Comparison of ENCODE assay signal across 26 cellular contexts in the genomic region with DNA sequence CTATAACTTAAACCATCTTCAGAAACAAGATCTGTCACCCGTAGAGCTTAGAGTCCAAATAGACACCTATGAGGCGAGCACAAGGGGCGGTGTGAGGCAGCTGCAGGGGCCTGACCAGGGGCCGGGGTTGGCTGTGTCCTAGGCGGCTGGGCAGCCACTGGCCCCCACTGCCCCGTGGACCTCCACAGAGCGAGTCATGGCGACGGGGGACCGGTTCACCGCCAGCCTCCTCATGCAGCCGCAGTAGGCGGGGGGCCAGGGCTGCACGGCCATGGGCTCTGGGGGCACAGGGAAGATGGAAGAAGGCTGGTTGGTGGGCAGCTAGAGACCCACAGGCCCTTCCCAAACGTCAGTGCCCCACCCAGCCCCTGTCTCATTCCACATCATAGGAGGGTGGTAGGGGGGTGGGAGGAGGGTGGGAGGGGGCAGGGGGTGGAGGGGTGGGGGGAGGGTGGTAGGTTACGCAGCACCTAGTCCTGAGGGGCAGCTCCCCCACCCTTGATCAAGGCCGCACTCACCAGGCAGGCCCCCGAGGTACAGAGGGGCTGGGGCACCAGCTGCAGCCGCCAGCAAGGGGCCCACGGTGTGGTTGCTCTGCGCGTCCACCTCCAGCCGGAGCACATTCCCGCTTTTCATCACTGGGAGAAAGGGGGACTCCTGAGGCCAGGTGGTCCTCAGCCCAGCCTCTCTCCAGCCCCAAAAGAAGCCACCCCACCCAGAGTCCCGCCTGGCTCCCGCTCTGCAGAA. TPM values are rescaled to one million over a fixed set of nuclear protein-coding genes. Genes with fewer than 3 reads are reported as not detected.
DNase-seq lines count a peak whose midpoint lies in the region; ATAC-seq, FAIRE-seq and TF ChIP-seq lines count a peak whose summit lies in the region.
"Had no signal": no experiment of that assay in that cellular context is flagged by ENCODE, and none has a peak within 500 bp of the region (broad histone marks: within the 10 kb centered on the region; RNA-seq: fewer than 3 reads in every experiment).

No MANE protein-coding gene starts in this region.

- TF ChIP-seq EP300 in GM12878 (IDR thresholded peaks at IDR 0.05; ENCODE audit: borderline replicate concordance in 1 of 2, control insufficient read depth in 1 of 2, low read depth in 2 of 2, low read length in 2 of 2) (no peak), suprapubic skin (IDR thresholded peaks at IDR 0.05) (no peak)

- peak overlapping the region; percentile 19 for H3K4me3 Mint-ChIP-seq in neural crest cell
- H3K4me3 Mint-ChIP-seq: activated naive CD4-positive, alpha-beta T cell treated with anti-CD3 and anti-CD28 coated beads, Interleukin-2, amount 50 U/mL, for 24 hours; natural killer cell treated with Interleukin-12 subunit alpha and Interleukin-12 subunit beta and Interleukin-15 and Interleukin-18, amount 100 ng/mL, for 72 hours; T-helper 2 cell treated with Interferon-gamma antibody and Interleukin-4, amounts not matched to agents 5 μg/mL and 100 μg/mL, for 36 hours had no signal

- no peaks in the 10 kb centered on the region for H3K9me3 ChIP-seq in HUES6 (ENCODE audit: control insufficient read depth, insufficient read depth, low read depth, low read length)
- no peaks in the 10 kb centered on the region for H3K9me3 ChIP-seq in GM12878 (replicated peaks; ENCODE audit: control insufficient read depth, insufficient read depth, low read length)
- no peaks in the 10 kb centered on the region for H3K9me3 ChIP-seq in suprapubic skin
- H3K9me3 ChIP-seq: ovary, upper lobe of right lung had no signal

- no peak overlapping the region for H3K4me3 ChIP-seq in HUES6 (ENCODE audit: low read depth, low read length)
- H3K4me3 ChIP-seq in GM12878: no peak overlapping the region
- no peak overlapping the region for H3K4me3 ChIP-seq in suprapubic skin
- H3K4me3 ChIP-seq: ovary, upper lobe of right lung had no signal

- no TSS peak for BruUV-seq in GM12878 (replicated peaks; lab: Mats Ljungman, UMichigan)

- H3K27ac ChIP-seq in HUES6 (ENCODE audit: low read depth, low read length): peak overlapping the region; percentile 24; the same call in 1 of the 2 replicates
- no peak overlapping the region for H3K27ac ChIP-seq in GM12878 (ENCODE audit: control insufficient read depth, insufficient read depth)
- no peak overlapping the region for H3K27ac ChIP-seq in suprapubic skin
- H3K27ac ChIP-seq: brain microvascular endothelial cell, C4-2B, epithelial cell of prostate, HL-60, upper lobe of right lung had no signal

- TF ChIP-seq POLR2A in GM12891 (IDR thresholded peaks at IDR 0.05; ENCODE audit: low read depth, low read length): peak; percentile 47; the same call in 1 of the 2 replicates
- TF ChIP-seq POLR2A in GM12878 (IDR thresholded peaks at IDR 0.05; ENCODE audit: low read depth, low read length): peak; percentile 54; the same call in 1 of the 2 replicates
- TF ChIP-seq POLR2A in suprapubic skin (IDR thresholded peaks at IDR 0.05): no peak

- H3K36me3 Mint-ChIP-seq in neural crest cell (ENCODE audit: low read depth): no peaks in the 10 kb centered on the region

- peaks cover 8% of the 10 kb centered on the region for H3K4me1 ChIP-seq in HUES6 (ENCODE audit: control insufficient read depth, insufficient read depth, low read length)
- peaks cover 7% of the 10 kb centered on the region for H3K4me1 ChIP-seq in GM12878 (ENCODE audit: control insufficient read depth, insufficient read depth, low read length)
- H3K4me1 ChIP-seq in suprapubic skin: peaks cover 42% of the 10 kb centered on the region

- H2AFZ ChIP-seq in GM12878 (ENCODE audit: control insufficient read depth, low read depth, low read length): no peak overlapping the region

- H3K9ac ChIP-seq in HUES6 (ENCODE audit: low read length) (no peak overlapping the region), GM12878 (ENCODE audit: control insufficient read depth, insufficient read depth, low read length) (no peak overlapping the region)

- in situ Hi-C loops in GM12878 (cut with MboI): loop anchor here (5.0 to 10.0 kb wide), 2 partner anchors 73 to 305 kb away; no protein-coding TSS in a partner anchor

- no peak for DNase-seq in GM12891 (ENCODE audit: insufficient read length, low spot score)
- DNase-seq in GM12878 (ENCODE audit: low read depth, low spot score): peak; percentile 3
- DNase-seq in neural crest cell (ENCODE audit: low read depth, low spot score): no peak
- DNase-seq in NCI-H2171 (lab: John Stamatoyannopoulos, UW): no peak
- DNase-seq in stimulated activated CD4-positive, alpha-beta T cell treated with anti-CD3 and anti-CD28 coated beads, Interleukin-2, amount 100 ng/mL, for 48 hours: no peak
- no peak for DNase-seq in suprapubic skin (ENCODE audit: low spot score in 2 of 2)
- DNase-seq: amniotic stem cell; brain microvascular endothelial cell; left colon; NCI-H1694; NCI-H2171 treated with DMSO at 0.1 percent for 48 hours; NCI-H510A treated with DMSO at 0.1 percent for 48 hours; ovary; retina; SHP77 treated with DMSO at 0.1 percent for 48 hours; small intestine; stimulated activated naive CD4-positive, alpha-beta T cell; upper lobe of right lung had no signal

- peaks cover 10% of the 10 kb centered on the region for H4K20me1 ChIP-seq in GM12878 (ENCODE audit: control insufficient read depth, insufficient read depth)

- H3K79me2 ChIP-seq in GM12878 (ENCODE audit: control insufficient read depth, insufficient read depth, low read length): peaks cover 20% of the 10 kb centered on the region

- FAIRE-seq in GM12891 (lab: Jason Lieb, UNC): no peak
- FAIRE-seq in GM12878 (lab: Jason Lieb, UNC): no peak
- FAIRE-seq: D721Med, small intestine had no signal

- intact Hi-C loops in GM12878 (cut with micrococcal nuclease; ENCODE audit: unreplicated experiment): no loop called here

- peaks cover 97% of the 10 kb centered on the region for H3K36me3 ChIP-seq in HUES6 (ENCODE audit: control insufficient read depth, insufficient read depth, low read length)
- H3K36me3 ChIP-seq in GM12878 (ENCODE audit: control insufficient read depth in 2 of 2, insufficient read depth in 2 of 2, low read length in 1 of 2): peaks cover 15 to 26% of the 10 kb centered on the region in 2 experiments; a peak in 3 of 4 replicates
- H3K36me3 ChIP-seq in suprapubic skin: peaks cover 73% of the 10 kb centered on the region
- H3K36me3 ChIP-seq: ovary had no signal

- ATAC-seq in GM12878: no peak
- ATAC-seq: left colon; natural killer cell treated with Interleukin-12 subunit alpha and Interleukin-12 subunit beta and Interleukin-15 and Interleukin-18, amount 100 ng/mL, for 72 hours; upper lobe of right lung had no signal

- H3K27me3 ChIP-seq in HUES6 (ENCODE audit: control insufficient read depth, insufficient read depth, low read length): no peaks in the 10 kb centered on the region
- no peaks in the 10 kb centered on the region for H3K27me3 ChIP-seq in GM12878 (replicated peaks in 1 of 2; ENCODE audit: control insufficient read depth in 2 of 2, insufficient read depth in 2 of 2, low read length in 1 of 2)
- no peaks in the 10 kb centered on the region for H3K27me3 ChIP-seq in suprapubic skin
- H3K27me3 ChIP-seq: brain microvascular endothelial cell, ovary, upper lobe of right lung had no signal

- H3K9me3 Mint-ChIP-seq in neural crest cell: no peaks in the 10 kb centered on the region
- H3K9me3 Mint-ChIP-seq: activated naive CD4-positive, alpha-beta T cell treated with anti-CD3 and anti-CD28 coated beads, Interleukin-2, amount 50 U/mL, for 24 hours; natural killer cell treated with Interleukin-12 subunit alpha and Interleukin-12 subunit beta and Interleukin-15 and Interleukin-18, amount 100 ng/mL, for 72 hours; T-helper 2 cell treated with Interferon-gamma antibody and Interleukin-4, amounts not matched to agents 5 μg/mL and 100 μg/mL, for 36 hours had no signal

- TF ChIP-seq RAD21 in GM12878 (IDR thresholded peaks at IDR 0.05; ENCODE audit: insufficient read depth, low read depth, low read length): no peak

- peaks cover 4% of the 10 kb centered on the region for H3K4me1 Mint-ChIP-seq in neural crest cell

- H3K27ac Mint-ChIP-seq in neural crest cell (ENCODE audit: unreplicated experiment): no peak overlapping the region
- H3K27ac Mint-ChIP-seq: activated naive CD4-positive, alpha-beta T cell treated with anti-CD3 and anti-CD28 coated beads, Interleukin-2, amount 50 U/mL, for 24 hours; natural killer cell treated with Interleukin-12 subunit alpha and Interleukin-12 subunit beta and Interleukin-15 and Interleukin-18, amount 100 ng/mL, for 72 hours; T-helper 2 cell treated with Interferon-gamma antibody and Interleukin-4, amounts not matched to agents 5 μg/mL and 100 μg/mL, for 36 hours had no signal

- CTCF ChIA-PET in GM12878 (lab: Yijun Ruan, JAX): no interaction called here

- POLR2A ChIA-PET in GM12878 (lab: Charles Lee): no interaction called here

- TF ChIP-seq CTCF in GM12878 (IDR thresholded peaks at IDR 0.05 in 2 of 3, conservative IDR thresholded peaks at IDR 0.05 in 1 of 3; ENCODE audit: control insufficient read depth in 2 of 3, extremely low read depth in 1 of 3, insufficient read depth in 1 of 3, low read depth in 3 of 3, low read length in 3 of 3): no peak
- no peak for TF ChIP-seq CTCF in neural crest cell (conservative IDR thresholded peaks at IDR 0.05)
- TF ChIP-seq CTCF in suprapubic skin (IDR thresholded peaks at IDR 0.05): no peak

- SMC1A ChIA-PET in GM12878 (lab: Charles Lee; ENCODE audit: uncharacterized antibody, unreplicated experiment): no interaction called here

- no peaks in the 10 kb centered on the region for H3K27me3 Mint-ChIP-seq in neural crest cell (ENCODE audit: low read depth)
- H3K27me3 Mint-ChIP-seq: activated naive CD4-positive, alpha-beta T cell treated with anti-CD3 and anti-CD28 coated beads, Interleukin-2, amount 50 U/mL, for 24 hours; natural killer cell treated with Interleukin-12 subunit alpha and Interleukin-12 subunit beta and Interleukin-15 and Interleukin-18, amount 100 ng/mL, for 72 hours had no signal

- 91% methylated on average over 22 of the region's 26 CpGs for WGBS in GM12878 (ENCODE audit: insufficient coverage, insufficient replicate concordance, low lambda C conversion rate, missing lambda C conversion rate)
- 87% methylated on average over 24 of the region's 26 CpGs for WGBS in suprapubic skin

- no peak overlapping the region for H3K4me2 ChIP-seq in GM12878 (ENCODE audit: control insufficient read depth, insufficient read depth)

- RAD21 ChIA-PET in GM12878 (lab: Charles Lee; ENCODE audit: unreplicated experiment): no interaction called here

RNA-seq across cellular contexts. Expression of gene ADRM1, which starts 6.6 kb away (rescaled TPM):
- 68.5 TPM for polyA plus RNA-seq in GM12891 (2012; ENCODE audit: low read depth, missing spikeins)
- total RNA-seq in GM12878 (2013; cell fraction: nucleolus; rRNA removed): 20.8 and 22.6 TPM in 2 replicates
- 148 and 160 TPM in 2 replicates for total RNA-seq in GM12878 (2014; rRNA removed)
- total RNA-seq in GM12878 (2014; rRNA removed; fragmentation: Illumina TruSeq; extraction: Trizol): 43.3 and 53.3 TPM in 2 replicates
- 117 and 125 TPM in 2 replicates for total RNA-seq in GM12878 (2021)
- polyA plus RNA-seq in GM12878 (2011; ENCODE audit: low read depth): 17.4 TPM
- 33.1 and 67.0 TPM in 2 replicates for polyA plus RNA-seq in GM12878 (2011; rRNA removed)
- 84.8 and 158 TPM in 2 replicates for polyA plus RNA-seq in GM12878 (2011; cell fraction: cytosol; rRNA removed)
- polyA plus RNA-seq in GM12878 (2011; cell fraction: nucleus; rRNA removed): 104 and 164 TPM in 2 replicates
- polyA plus RNA-seq in GM12878 (2012): 51.6 and 61.0 TPM in 2 replicates
- 10.2 and 34.3 TPM in 2 replicates for polyA plus RNA-seq in GM12878 (2014; fragmentation: Illumina TruSeq; extraction: Trizol)
- 10 to 100 TPM in 1 of 2 experiments, 1 to 10 TPM in 1; 3.4 to 13.6 TPM for polyA plus RNA-seq in GM12878 (2014; fragmentation: Nextera tagmentation; extraction: Ambion mirVana)
- polyA plus RNA-seq in GM12878 (2014; rRNA removed): 150 and 181 TPM in 2 replicates
- 100 to 1,000 TPM; 207 to 213 TPM for polyA plus RNA-seq in GM12878 (2016; fragmentation: Nextera tagmentation; extraction: Ambion mirVana)
- polyA minus RNA-seq in GM12878 (2011; rRNA and poly(A)+ RNA removed): 28.0 and 62.4 TPM in 2 replicates
- polyA minus RNA-seq in GM12878 (2011; cell fraction: cytosol; rRNA and poly(A)+ RNA removed): 30.9 and 42.4 TPM in 2 replicates
- 30.0 and 51.8 TPM in 2 replicates for polyA minus RNA-seq in GM12878 (2011; cell fraction: nucleus; rRNA and poly(A)+ RNA removed)
- total RNA-seq in neural crest cell: 90.4 and 98.8 TPM in 2 replicates
- total RNA-seq in suprapubic skin: 100 to 1,000 TPM in 3 of 4 donors, 10 to 100 TPM in 1; 84.7 to 155 (median 146) TPM

RNA-seq across cellular contexts. Expression of gene LAMA5, which starts 57.7 kb away (rescaled TPM):
- polyA plus RNA-seq in GM12891 (2012; ENCODE audit: low read depth, missing spikeins): 1.3 TPM
- total RNA-seq in GM12878 (2013; cell fraction: nucleolus; rRNA removed): 2.5 and 3.7 TPM in 2 replicates
- total RNA-seq in GM12878 (2014; rRNA removed) (0.62 and 1.5 TPM in 2 replicates), GM12878 (2014; rRNA removed; fragmentation: Illumina TruSeq; extraction: Trizol) (0.09 and 0.28 TPM in 2 replicates), GM12878 (2021) (1.4 and 2.2 TPM in 2 replicates), neural crest cell (35.0 and 38.8 TPM in 2 replicates), suprapubic skin (100 to 1,000 TPM; 200 to 623 (median 316) TPM)
- polyA plus RNA-seq in GM12878 (2011; ENCODE audit: low read depth): 0.56 TPM
- polyA plus RNA-seq in GM12878 (2011; rRNA removed) (not detected in 2 replicates), GM12878 (2014; fragmentation: Illumina TruSeq; extraction: Trizol) (0.62 TPM in 1 of 2 replicates, not detected in the other), GM12878 (2014; fragmentation: Nextera tagmentation; extraction: Ambion mirVana) (not detected), GM12878 (2014; rRNA removed) (1.0 and 3.1 TPM in 2 replicates), GM12878 (2016; fragmentation: Nextera tagmentation; extraction: Ambion mirVana) (1 to 10 TPM; 1.6 TPM)
- polyA plus RNA-seq in GM12878 (2011; cell fraction: cytosol; rRNA removed): 0.06 and 0.12 TPM in 2 replicates
- polyA plus RNA-seq in GM12878 (2011; cell fraction: nucleus; rRNA removed): 2.4 and 3.6 TPM in 2 replicates
- polyA plus RNA-seq in GM12878 (2012): 2.4 and 2.6 TPM in 2 replicates
- polyA minus RNA-seq in GM12878 (2011; rRNA and poly(A)+ RNA removed): under 0.01 and 0.29 TPM in 2 replicates
- polyA minus RNA-seq in GM12878 (2011; cell fraction: cytosol; rRNA and poly(A)+ RNA removed): 0.27 and 2.3 TPM in 2 replicates
- polyA minus RNA-seq in GM12878 (2011; cell fraction: nucleus; rRNA and poly(A)+ RNA removed): 0.24 and 2.1 TPM in 2 replicates

Comparison
In these comparisons a context has a peak if more than half of its experiments do, and no peak if none do; other contexts are left out.
1. POLR2A ChIP-seq: peak in GM12891 (single experiment) and GM12878 (single experiment); none in suprapubic skin (0 of 2).